In the genomic region with DNA sequence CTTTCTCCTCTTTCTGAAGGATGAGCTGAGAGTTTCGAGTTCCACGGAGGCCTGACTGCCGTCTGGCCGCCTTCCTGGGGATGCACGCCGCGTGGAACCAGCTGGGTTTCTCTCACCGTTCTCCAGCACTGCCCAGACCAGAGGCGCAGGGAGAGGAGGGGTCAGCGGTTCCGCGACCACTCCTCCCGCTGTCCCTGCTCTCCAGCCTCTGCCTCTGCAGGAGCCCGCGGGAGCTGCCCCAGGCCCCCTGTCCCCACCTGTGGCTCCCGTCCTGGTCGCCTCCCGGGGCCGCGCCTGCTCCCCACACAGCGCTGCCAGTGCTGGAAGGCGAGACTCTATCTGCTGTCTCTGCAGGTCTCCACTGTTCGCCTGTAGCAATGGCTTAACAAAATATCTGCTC, we compare ENCODE assay signal across 23 cellular contexts.
"Had no signal": no experiment of that assay in that cellular context is flagged by ENCODE, and none has a peak within 500 bp of the region (broad histone marks: within the 10 kb centered on the region; RNA-seq: fewer than 3 reads in every experiment).

No MANE protein-coding gene starts in this region.

- H3K27ac Mint-ChIP-seq: activated CD4-positive, alpha-beta memory T cell treated with anti-CD3 and anti-CD28 coated beads, Interleukin-2, amount 10 ng/mL, durations not matched to agents 7 days and 5 days; activated CD8-positive, alpha-beta memory T cell treated with anti-CD3 and anti-CD28 coated beads, Interleukin-2, amount 10 ng/mL, durations not matched to agents 7 days and 5 days; activated naive CD8-positive, alpha-beta T cell; mesothelial cell of epicardium; naive thymus-derived CD8-positive, alpha-beta T cell; T-helper 17 cell had no signal

- H3K36me3 ChIP-seq: breast epithelium, gastroesophageal sphincter had no signal

- H3K4me1 ChIP-seq: breast epithelium, gastroesophageal sphincter had no signal

- H3K4me1 Mint-ChIP-seq: activated CD4-positive, alpha-beta memory T cell treated with anti-CD3 and anti-CD28 coated beads, Interleukin-2, amount 10 ng/mL, durations not matched to agents 7 days and 5 days; activated CD8-positive, alpha-beta memory T cell treated with anti-CD3 and anti-CD28 coated beads, Interleukin-2, amount 10 ng/mL, durations not matched to agents 7 days and 5 days; central memory CD8-positive, alpha-beta T cell; mesothelial cell of epicardium; T-helper 17 cell had no signal

- H3K4me3 ChIP-seq: dorsolateral prefrontal cortex, gastroesophageal sphincter, lung, SK-N-MC, testis had no signal

- H3K9me3 Mint-ChIP-seq: activated CD4-positive, alpha-beta memory T cell treated with anti-CD3 and anti-CD28 coated beads, Interleukin-2, amount 10 ng/mL, durations not matched to agents 7 days and 5 days had no signal

- H3K27ac ChIP-seq: breast epithelium, dorsolateral prefrontal cortex, gastroesophageal sphincter, SK-N-MC, testis had no signal

- H3K9me3 ChIP-seq: testis had no signal

- H3K36me3 Mint-ChIP-seq: activated CD8-positive, alpha-beta memory T cell treated with anti-CD3 and anti-CD28 coated beads, Interleukin-2, amount 10 ng/mL, durations not matched to agents 7 days and 5 days; activated naive CD8-positive, alpha-beta T cell; mesothelial cell of epicardium had no signal

- DNase-seq: activated CD4-positive, alpha-beta T cell treated with anti-CD3 and anti-CD28 coated beads for 48 hours; activated CD4-positive, CD25-positive, alpha-beta regulatory T cell; activated CD8-positive, alpha-beta memory T cell treated with anti-CD3 and anti-CD28 coated beads, Interleukin-2, amount 10 ng/mL, durations not matched to agents 7 days and 5 days; activated naive CD4-positive, alpha-beta T cell; amniotic stem cell; dorsolateral prefrontal cortex; hypothalamus; left colon; naive thymus-derived CD8-positive, alpha-beta T cell; stimulated activated CD4-positive, alpha-beta T cell treated with anti-CD3 and anti-CD28 coated beads, Interleukin-4, amount 100 ng/mL, for 1 hour; stimulated activated naive CD4-positive, alpha-beta T cell; SW 1271; T-helper 17 cell; testis; trophoblast cell had no signal

- H3K4me3 Mint-ChIP-seq: activated CD4-positive, alpha-beta memory T cell treated with anti-CD3 and anti-CD28 coated beads, Interleukin-2, amount 10 ng/mL, durations not matched to agents 7 days and 5 days; activated CD8-positive, alpha-beta memory T cell treated with anti-CD3 and anti-CD28 coated beads, Interleukin-2, amount 10 ng/mL, durations not matched to agents 7 days and 5 days; activated naive CD8-positive, alpha-beta T cell; central memory CD8-positive, alpha-beta T cell; mesothelial cell of epicardium; naive thymus-derived CD8-positive, alpha-beta T cell; T-helper 17 cell had no signal

- H3K27me3 ChIP-seq: breast epithelium, testis had no signal
